Comparison of ENCODE assay signal across 8 cellular contexts in the genomic region with DNA sequence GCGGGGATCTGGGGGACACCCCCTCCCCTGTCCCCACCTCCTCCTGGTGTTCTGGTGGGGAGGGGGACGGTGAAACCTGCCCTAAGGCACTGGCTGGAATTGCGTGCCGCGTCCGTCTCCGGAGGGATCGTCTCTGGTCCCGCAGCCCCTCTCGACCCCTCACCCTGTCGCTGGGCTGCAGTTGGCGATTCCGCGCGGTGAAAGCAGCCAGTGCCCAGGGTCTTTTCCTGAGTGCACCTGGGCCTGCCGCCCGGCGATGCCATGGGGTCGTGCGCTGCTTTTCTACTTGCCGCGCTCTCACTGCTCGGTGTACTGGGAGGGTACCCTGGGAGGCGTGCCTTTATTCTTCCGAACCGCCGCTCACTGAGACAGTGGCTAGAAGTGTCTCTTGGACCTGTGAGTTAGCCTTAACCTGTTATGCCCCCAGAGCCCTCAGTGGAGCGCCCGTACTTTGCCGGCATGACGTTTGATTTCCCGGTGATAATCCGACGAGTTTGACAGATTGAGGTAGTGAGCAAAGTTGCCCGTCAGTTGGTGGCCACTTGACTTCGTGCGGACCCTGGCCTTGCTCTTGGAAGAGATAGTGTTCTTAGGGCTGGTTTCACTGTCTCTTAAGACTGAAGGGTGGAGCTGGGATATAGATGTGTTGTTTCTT. TPM values are rescaled to one million over a fixed set of nuclear protein-coding genes. Genes with fewer than 3 reads are reported as not detected.
DNase-seq lines count a peak whose midpoint lies in the region; FAIRE-seq and TF ChIP-seq lines count a peak whose summit lies in the region.

No MANE protein-coding gene starts in this region.

- peaks cover 30% of the 10 kb centered on the region for H3K4me1 Mint-ChIP-seq in osteocyte (ENCODE audit: unreplicated experiment)

- TF ChIP-seq POLR2A in endothelial cell of umbilical vein (IDR thresholded peaks at IDR 0.05; ENCODE audit: low read depth, low read length) = no peak

- POLR2A ChIA-PET in endothelial cell of umbilical vein (lab: Charles Lee) = no interaction called here

- DNase-seq in GM12864 (ENCODE audit: low read depth) = no peak
- DNase-seq in endothelial cell of umbilical vein (ENCODE audit: low read depth, low spot score) = peak; percentile 9
- DNase-seq in osteocyte (ENCODE audit: extremely low spot score, unreplicated experiment) = no peak
- no peak for DNase-seq in HCEC 1CT
- no peak for DNase-seq in NCI-H1048 (lab: John Stamatoyannopoulos, UW)
- no peak for DNase-seq in HuH-7.5 (ENCODE audit: low spot score)
- DNase-seq in posterior vena cava (ENCODE audit: low spot score) = no peak

- CTCF ChIA-PET in endothelial cell of umbilical vein (lab: Charles Lee) = no interaction called here

- peak overlapping the region; percentile 83 for H3K9ac ChIP-seq in OCI-LY3 (ENCODE audit: low read length)
- peak overlapping the region; percentile 99 for H3K9ac ChIP-seq in endothelial cell of umbilical vein (replicated peaks; ENCODE audit: extremely low read depth, insufficient read depth, low read length)

- H3K9me1 ChIP-seq in endothelial cell of umbilical vein (replicated peaks; ENCODE audit: control insufficient read depth, extremely low read depth, insufficient read depth, low read length) = no peaks in the 10 kb centered on the region

- BruUV-seq in endothelial cell of umbilical vein (replicated peaks; lab: Mats Ljungman, UMichigan) = no TSS peak

- H3K27me3 ChIP-seq in OCI-LY3 (ENCODE audit: low read depth, low read length) = no peaks in the 10 kb centered on the region
- no peaks in the 10 kb centered on the region for H3K27me3 ChIP-seq in endothelial cell of umbilical vein (ENCODE audit: control insufficient read depth in 2 of 2, insufficient read depth in 2 of 2, low read length in 2 of 2)

- no peaks in the 10 kb centered on the region for H3K9me3 Mint-ChIP-seq in osteocyte (ENCODE audit: unreplicated experiment)

- H3K27ac ChIP-seq in OCI-LY3 (ENCODE audit: low read length) (no peak overlapping the region), endothelial cell of umbilical vein (ENCODE audit: insufficient read depth, low read depth, low read length) (peak overlapping the region; percentile 98)

- no peaks in the 10 kb centered on the region for H3K27me3 Mint-ChIP-seq in osteocyte (ENCODE audit: unreplicated experiment)

- TF ChIP-seq CTCF in GM12864 (IDR thresholded peaks at IDR 0.05; ENCODE audit: low read depth, low read length, missing control alignments) (no peak), OCI-LY3 (IDR thresholded peaks at IDR 0.05; ENCODE audit: low read depth, low read length) (no peak), endothelial cell of umbilical vein (IDR thresholded peaks at IDR 0.05; ENCODE audit: extremely low read depth in 1 of 2, insufficient read depth in 1 of 2, low read depth in 1 of 2, low read length in 2 of 2) (no peak), osteocyte (IDR thresholded peaks at IDR 0.05) (no peak)

- H3K36me3 ChIP-seq in OCI-LY3 (replicated peaks; ENCODE audit: low read depth, low read length) (peaks cover 24% of the 10 kb centered on the region), endothelial cell of umbilical vein (ENCODE audit: control insufficient read depth in 2 of 2, extremely low read depth in 1 of 2, insufficient read depth in 2 of 2, low read length in 2 of 2) (peaks cover 9 to 23% of the 10 kb centered on the region in 2 experiments)

- FAIRE-seq in endothelial cell of umbilical vein (lab: Jason Lieb, UNC) = no peak

- H2AFZ ChIP-seq in OCI-LY3 (ENCODE audit: low read depth, low read length) (no peak overlapping the region), endothelial cell of umbilical vein (ENCODE audit: low read depth, low read length) (no peak overlapping the region)

- H3K4me1 ChIP-seq in OCI-LY3 (ENCODE audit: low read length) (peaks cover 17% of the 10 kb centered on the region), endothelial cell of umbilical vein (ENCODE audit: control insufficient read depth, extremely low read depth, insufficient read depth, low read length) (peaks cover 16% of the 10 kb centered on the region)

- H3K79me2 ChIP-seq in OCI-LY3 (ENCODE audit: low read length) (peaks cover 37% of the 10 kb centered on the region), endothelial cell of umbilical vein (ENCODE audit: control insufficient read depth, insufficient read depth, low read length) (peaks cover 35% of the 10 kb centered on the region)

- H3K36me3 Mint-ChIP-seq in osteocyte (ENCODE audit: unreplicated experiment) = peaks cover 24% of the 10 kb centered on the region

- H3K4me3 ChIP-seq in GM12864 (ENCODE audit: low read depth, low read length) (peak overlapping the region; percentile 98), OCI-LY3 (ENCODE audit: low read length) (peak overlapping the region; percentile 86), endothelial cell of umbilical vein (replicated peaks in 1 of 3; ENCODE audit: insufficient read depth in 1 of 3, low read depth in 1 of 3, low read length in 3 of 3) (peak overlapping the region; percentile 56 to 81 (median 60))

- H4K20me1 ChIP-seq in OCI-LY3 (ENCODE audit: insufficient read depth, low read length) (no peaks in the 10 kb centered on the region), endothelial cell of umbilical vein (replicated peaks; ENCODE audit: control insufficient read depth, extremely low read depth, insufficient read depth, low read length) (no peaks in the 10 kb centered on the region)

- H3K9me3 ChIP-seq in OCI-LY3 (ENCODE audit: insufficient read depth, low read length) (no peaks in the 10 kb centered on the region), endothelial cell of umbilical vein (replicated peaks; ENCODE audit: control insufficient read depth, insufficient read depth, low read length) (no peaks in the 10 kb centered on the region)

- H3K27ac Mint-ChIP-seq in osteocyte (ENCODE audit: unreplicated experiment) = peak overlapping the region; percentile 99

- H3K4me2 ChIP-seq in OCI-LY3 (ENCODE audit: low read length) = peak overlapping the region; percentile 87
- H3K4me2 ChIP-seq in endothelial cell of umbilical vein (ENCODE audit: insufficient read depth, low read length) = peak overlapping the region; percentile 97

- H3K4me3 Mint-ChIP-seq in osteocyte (ENCODE audit: unreplicated experiment) = peak overlapping the region; percentile 97

- intact Hi-C loops in endothelial cell of umbilical vein (cut with micrococcal nuclease) (loop anchor here (2.0 to 10.0 kb wide), 3 partner anchors 119 to 837 kb away; a partner anchor contains a TSS), posterior vena cava (cut with DNase I) (no loop called here)

- dilution Hi-C loops in endothelial cell of umbilical vein (cut with MboI; ENCODE audit: extremely low pct_ligation_motif_present, low sequenced_read_pairs) = no loop called here

TF ChIP-seq in endothelial cell of umbilical vein, 7 proteins besides CTCF, POLR2A, EP300 and RAD21:
- TF ChIP-seq MYC (IDR thresholded peaks at IDR 0.05; ENCODE audit: low read depth, low read length) = no peak
- no peak for TF ChIP-seq JUN (IDR thresholded peaks at IDR 0.05; ENCODE audit: borderline replicate concordance, insufficient read depth, insufficient read length, low read depth)
- no peak for TF ChIP-seq FOS (IDR thresholded peaks at IDR 0.05; ENCODE audit: borderline replicate concordance, insufficient read depth, low read length)
- TF ChIP-seq EZH2 (IDR thresholded peaks at IDR 0.05; ENCODE audit: borderline replicate concordance, low read depth, low read length, severe bottlenecking) = no peak
- TF ChIP-seq, protein P1, sequence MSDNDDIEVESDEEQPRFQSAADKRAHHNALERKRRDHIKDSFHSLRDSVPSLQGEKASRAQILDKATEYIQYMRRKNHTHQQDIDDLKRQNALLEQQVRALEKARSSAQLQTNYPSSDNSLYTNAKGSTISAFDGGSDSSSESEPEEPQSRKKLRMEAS (IDR thresholded peaks at IDR 0.05; ENCODE audit: insufficient read depth, insufficient read length) = no peak
- no peak for TF ChIP-seq GATA2 (IDR thresholded peaks at IDR 0.05; ENCODE audit: insufficient read depth, insufficient read length, low read depth, low read length)
- no peak for TF ChIP-seq POLR2AphosphoS5 (IDR thresholded peaks at IDR 0.05; ENCODE audit: insufficient read depth, low read depth, low read length)

RNA-seq across cellular contexts. Expression of a gene that starts 0.8 kb away (rescaled TPM):
- total RNA-seq in endothelial cell of umbilical vein (53.1 and 53.3 TPM in 2 replicates), osteocyte (48.0 and 51.3 TPM in 2 replicates), posterior vena cava (10 to 100 TPM; 27.3 to 29.2 TPM)
- 38.1 and 49.4 TPM in 2 replicates for polyA plus RNA-seq in endothelial cell of umbilical vein
- 10.3 and 11.4 TPM in 2 replicates for polyA plus RNA-seq in endothelial cell of umbilical vein (2011; cell fraction: cytosol; rRNA removed)
- 120 and 124 TPM in 2 replicates for polyA plus RNA-seq in endothelial cell of umbilical vein (2011; cell fraction: nucleus; rRNA removed)
- 27.3 and 28.7 TPM in 2 replicates for polyA plus RNA-seq in endothelial cell of umbilical vein (2012)
- 35.4 and 42.8 TPM in 2 replicates for polyA minus RNA-seq in endothelial cell of umbilical vein
- polyA minus RNA-seq in endothelial cell of umbilical vein (2011; cell fraction: cytosol; rRNA and poly(A)+ RNA removed) = 3.7 TPM
- 65.3 and 79.4 TPM in 2 replicates for polyA minus RNA-seq in endothelial cell of umbilical vein (2011; cell fraction: nucleus; rRNA and poly(A)+ RNA removed)
